12 cellular contexts compared by ENCODE assay signal in genomic region chr14:106286697-106287290, GRCh38.
A peak's percentile ranks its signal among the peaks of the same experiment; 100 is the strongest.
DNase-seq lines count a peak whose midpoint lies in the region; ATAC-seq, FAIRE-seq and TF ChIP-seq lines count a peak whose summit lies in the region.
"Had no signal": no experiment of that assay in that cellular context is flagged by ENCODE, and none has a peak within 500 bp of the region (broad histone marks: within the 10 kb centered on the region; RNA-seq: fewer than 3 reads in every experiment).

No MANE protein-coding gene starts in this region.

- CTCF ChIA-PET in PC-9 (lab: Charles Lee) (no interaction called here), H1 (lab: Charles Lee; ENCODE audit: partially characterized antibody) (interaction anchor here (1.0 kb wide), 1 partner anchor 9 kb away, joined by 3 read pairs; no protein-coding TSS in a partner anchor)

- no peak overlapping the region for H3K14ac ChIP-seq in H1 (ENCODE audit: insufficient read length)

- H2AK5ac ChIP-seq in H1 (ENCODE audit: low read depth, low read length), result no peak overlapping the region

- intact Hi-C loops in PC-9 (cut with micrococcal nuclease; ENCODE audit: unreplicated experiment), result no loop called here
- intact Hi-C loops in thyroid gland (cut with DNase I), result no loop called here

- TF ChIP-seq CTCF in GM13977 (IDR thresholded peaks at IDR 0.05; ENCODE audit: extremely low read depth, insufficient read depth, missing control alignments), result peak; percentile 62
- peak; percentile 56; the same call in 1 of the 2 replicates for TF ChIP-seq CTCF in PC-9 (conservative IDR thresholded peaks at IDR 0.05)
- peak; percentile 2 to 19 (median 13); a peak in 3 of 4 replicates for TF ChIP-seq CTCF in H1 (IDR thresholded peaks at IDR 0.05; ENCODE audit: control extremely low read depth in 1 of 3, insufficient read depth in 1 of 3, low read depth in 1 of 3, low read length in 3 of 3)
- TF ChIP-seq CTCF in thyroid gland (IDR thresholded peaks at IDR 0.05), result no peak

- no peak for ATAC-seq in GM21515 (IDR thresholded peaks at IDR 0.05; ENCODE audit: unreplicated experiment)
- ATAC-seq: right cardiac atrium, Right ventricle myocardium inferior had no signal

- H3K27ac ChIP-seq in PC-9 (no peak overlapping the region), H1 (ENCODE audit: low read depth, low read length) (no peak overlapping the region), thyroid gland (no peak overlapping the region)
- H3K27ac ChIP-seq: uterus had no signal

- H3K56ac ChIP-seq in H1 (replicated peaks; ENCODE audit: insufficient read length, low read depth, low read length), result no peak overlapping the region

- H3K9me2 ChIP-seq in PC-9 (ENCODE audit: insufficient read depth), result no peaks in the 10 kb centered on the region

- H3K18ac ChIP-seq in H1 (ENCODE audit: extremely low read depth, low read length), result no peak overlapping the region

- TF ChIP-seq EP300 in H1 (IDR thresholded peaks at IDR 0.05; ENCODE audit: borderline replicate concordance in 1 of 2, low read depth in 2 of 2, low read length in 2 of 2), result no peak

- no peak overlapping the region for H4K5ac ChIP-seq in H1 (ENCODE audit: insufficient read length, low read depth, low read length)

- no peak overlapping the region for H2BK15ac ChIP-seq in H1 (ENCODE audit: low read length)

- H3K9me3 ChIP-seq in PC-9 (ENCODE audit: insufficient read depth, low read depth) (no peaks in the 10 kb centered on the region), H1 (ENCODE audit: insufficient read depth in 2 of 2, low read depth in 1 of 2, low read length in 1 of 2) (peaks cover 48 to 76% of the 10 kb centered on the region in 2 experiments), thyroid gland (no peaks in the 10 kb centered on the region)
- H3K9me3 ChIP-seq: uterus had no signal

- H4K20me1 ChIP-seq in PC-9 (ENCODE audit: insufficient read depth) (no peaks in the 10 kb centered on the region), H1 (replicated peaks in 1 of 2; ENCODE audit: control insufficient read depth in 1 of 2, insufficient read depth in 2 of 2, low read length in 2 of 2) (no peaks in the 10 kb centered on the region)

- no TSS peak for BruUV-seq in PC-9 (replicated peaks; lab: Mats Ljungman, UMichigan)

- H3K27me3 ChIP-seq in PC-9 (ENCODE audit: insufficient read depth, low read depth) (0 out of 2 replicates have a peak, but pooled peaks cover 4% of the 10 kb centered on the region), H1 (replicated peaks in 1 of 4; ENCODE audit: control insufficient read depth in 3 of 4, extremely low read depth in 1 of 4, insufficient read depth in 3 of 4, low read length in 3 of 4) (no peaks in the 10 kb centered on the region), thyroid gland (no peaks in the 10 kb centered on the region)
- H3K27me3 ChIP-seq: uterus had no signal

- H2BK120ac ChIP-seq in H1 (replicated peaks; ENCODE audit: low read depth, low read length), result no peak overlapping the region

- H3K9ac ChIP-seq in H1 (replicated peaks in 1 of 4; ENCODE audit: extremely low read depth in 1 of 4, low read depth in 3 of 4, low read length in 3 of 4), result no peak overlapping the region

- H4K8ac ChIP-seq in H1 (ENCODE audit: extremely low read depth, insufficient read depth, low read length), result no peak overlapping the region

- H2BK12ac ChIP-seq in H1 (ENCODE audit: low read depth, low read length), result no peak overlapping the region

- POLR2A ChIA-PET in PC-9 (lab: Charles Lee; ENCODE audit: unreplicated experiment) (no interaction called here), H1 (lab: Charles Lee; ENCODE audit: partially characterized antibody) (no interaction called here)

- 92% methylated on average over 30 of the region's 41 CpGs; no CpG with 5 or more reads in 1 of the 2 experiments for WGBS in H1 (ENCODE audit: extremely low coverage in 1 of 2, insufficient coverage in 1 of 2, insufficient read length in 1 of 2, insufficient replicate concordance in 2 of 2, low coverage in 1 of 2, low lambda C conversion rate in 2 of 2, missing lambda C conversion rate in 1 of 2), 2 experiments
- 78 to 83% methylated on average over 35 to 40 of the region's 41 CpGs for WGBS in thyroid gland, 2 donors

- H3K36me3 ChIP-seq in PC-9 (ENCODE audit: low read depth) (no peaks in the 10 kb centered on the region), H1 (ENCODE audit: control insufficient read depth in 2 of 4, insufficient read depth in 4 of 4, low read length in 3 of 4) (peaks cover 0 to 2% (median 0%) of the 10 kb centered on the region in 4 experiments; a peak in 1 of 8 replicates), thyroid gland (no peaks in the 10 kb centered on the region)
- H3K36me3 ChIP-seq: uterus had no signal

- no peaks in the 10 kb centered on the region for H3K79me1 ChIP-seq in H1 (ENCODE audit: low read depth, low read length)

- in situ Hi-C loops in GM13977 (cut with MboI; ENCODE audit: low pct_unique_long_range_greater_than_20kb, low sequenced_read_pairs, unreplicated experiment), result no loop called here

- H4K91ac ChIP-seq in H1 (replicated peaks; ENCODE audit: insufficient read length, low read length), result no peak overlapping the region

- no peaks in the 10 kb centered on the region for H3F3A ChIP-seq in PC-9 (ENCODE audit: insufficient read depth, low read depth)

- TF ChIP-seq POLR2A in H1 (IDR thresholded peaks at IDR 0.05; ENCODE audit: control extremely low read depth in 1 of 2, low read depth in 2 of 2, low read length in 2 of 2) (no peak), thyroid gland (IDR thresholded peaks at IDR 0.05) (no peak)

- H2BK5ac ChIP-seq in H1 (ENCODE audit: low read depth, low read length), result no peak overlapping the region

- H3K79me2 ChIP-seq in PC-9 (ENCODE audit: low read depth) (no peaks in the 10 kb centered on the region), H1 (ENCODE audit: control insufficient read depth in 1 of 2, insufficient read depth in 2 of 2, low read length in 2 of 2) (no peaks in the 10 kb centered on the region)

- no peak overlapping the region for H2BK20ac ChIP-seq in H1 (ENCODE audit: low read length)

- no peak overlapping the region for H3K4ac ChIP-seq in H1 (replicated peaks; ENCODE audit: insufficient read length, low read depth, low read length)

- H3K4me1 ChIP-seq in PC-9 (replicated peaks; ENCODE audit: insufficient read depth) (no peaks in the 10 kb centered on the region), H1 (replicated peaks in 1 of 4; ENCODE audit: control insufficient read depth in 3 of 4, insufficient read depth in 4 of 4, low read length in 3 of 4) (no peaks in the 10 kb centered on the region), thyroid gland (no peaks in the 10 kb centered on the region)
- H3K4me1 ChIP-seq: uterus had no signal

- FAIRE-seq in H1 (lab: Jason Lieb, UNC), result no peak

- H3K23me2 ChIP-seq in H1 (ENCODE audit: low read depth, low read length), result no peaks in the 10 kb centered on the region

- H3K23ac ChIP-seq in H1 (ENCODE audit: insufficient read length), result no peak overlapping the region

- H3K4me2 ChIP-seq in PC-9 (no peak overlapping the region), H1 (ENCODE audit: insufficient read depth in 1 of 2, low read depth in 2 of 2, low read length in 2 of 2) (no peak overlapping the region)

- H3K4me3 ChIP-seq in PC-9 (no peak overlapping the region), H1 (ENCODE audit: extremely low read depth in 1 of 4, insufficient read depth in 2 of 4, low read depth in 3 of 4, low read length in 4 of 4) (no peak overlapping the region), thyroid gland (replicated peaks in 1 of 3) (no peak overlapping the region)
- H3K4me3 ChIP-seq: uterus had no signal

- no peak for TF ChIP-seq RAD21 in H1 (IDR thresholded peaks at IDR 0.05 in 1 of 2, conservative IDR thresholded peaks at IDR 0.05 in 1 of 2; ENCODE audit: low read depth in 2 of 2, low read length in 2 of 2)

- peak; percentile 39 for DNase-seq in NCI-H748 (lab: John Stamatoyannopoulos, UW; ENCODE audit: unreplicated experiment)
- no peak for DNase-seq in NCI-H748 treated with DMSO at 0.1 percent for 48 hours (lab: John Stamatoyannopoulos, UW)
- DNase-seq in GM13977 (ENCODE audit: low spot score), result peak; percentile 55
- no peak for DNase-seq in PC-9
- no peak for DNase-seq in H1 (ENCODE audit: low read depth in 1 of 2, low spot score in 2 of 2)
- no peak for DNase-seq in hippocampal formation (lab: John Stamatoyannopoulos, UW)
- no peak for DNase-seq in thyroid gland
- DNase-seq: NCI-H1694 treated with DMSO at 0.1 percent for 48 hours, right cardiac atrium, uterus had no signal

- H2AFZ ChIP-seq in PC-9 (no peak overlapping the region), H1 (ENCODE audit: low read length) (no peak overlapping the region)

TF ChIP-seq in H1, 55 proteins besides CTCF, POLR2A, EP300 and RAD21:
- TF ChIP-seq RBBP5 (IDR thresholded peaks at IDR 0.05; ENCODE audit: borderline replicate concordance, low read depth, low read length) (no peak), TBP (IDR thresholded peaks at IDR 0.05; ENCODE audit: low read depth, low read length) (no peak), JUN (IDR thresholded peaks at IDR 0.05; ENCODE audit: low read depth, low read length) (no peak), YY1 (IDR thresholded peaks at IDR 0.05; ENCODE audit: low read depth, low read length) (no peak)

Comparison
In these comparisons a context has a peak if more than half of its experiments do, and no peak if none do; other contexts are left out.
1. DNase-seq: peak in NCI-H748 (single experiment) and GM13977 (single experiment); none in NCI-H748 treated with DMSO at 0.1 percent for 48 hours (single experiment), PC-9 (0 of 2), H1 (0 of 2), hippocampal formation (0 of 2) and thyroid gland (0 of 2).
2. CTCF ChIP-seq: peak in GM13977 (single experiment), PC-9 (single experiment) and H1 (3 of 3); none in thyroid gland (0 of 6).